ENCODE assay signal across 11 cellular contexts in the genomic region with DNA sequence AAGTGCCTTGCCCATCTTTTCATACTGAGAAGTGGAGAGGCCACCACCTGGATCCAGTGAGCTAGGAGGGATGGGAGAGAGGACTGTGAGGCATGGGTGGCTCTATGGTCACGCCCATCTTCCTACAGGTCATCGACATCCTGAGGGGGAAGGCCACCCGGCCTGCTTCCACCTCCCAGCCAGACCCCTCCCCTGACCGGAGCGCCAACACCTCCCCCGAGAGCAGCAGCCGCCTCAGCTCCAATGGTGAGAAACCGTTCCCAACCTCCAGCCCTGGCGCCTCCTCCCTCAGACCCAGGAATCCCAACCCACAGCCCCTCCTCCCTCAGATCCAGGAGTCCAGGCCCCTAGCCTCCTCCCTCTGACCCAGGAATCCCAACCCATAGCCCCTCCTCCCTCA. TPM values are rescaled to one million over a fixed set of nuclear protein-coding genes. Genes with fewer than 3 reads are reported as not detected.
DNase-seq lines count a peak whose midpoint lies in the region; ATAC-seq and TF ChIP-seq lines count a peak whose summit lies in the region.
"Had no signal": no experiment of that assay in that cellular context is flagged by ENCODE, and none has a peak within 500 bp of the region (broad histone marks: within the 10 kb centered on the region; RNA-seq: fewer than 3 reads in every experiment).

No MANE protein-coding gene starts in this region.

- H3K4me3 Mint-ChIP-seq in natural killer cell = peak overlapping the region; percentile 53

- H3K9me3 Mint-ChIP-seq in natural killer cell = no peaks in the 10 kb centered on the region

- no peaks in the 10 kb centered on the region for H3K27me3 ChIP-seq in heart left ventricle
- no peaks in the 10 kb centered on the region for H3K27me3 ChIP-seq in esophagus (ENCODE audit: control insufficient read depth in 1 of 2, insufficient read depth in 2 of 2, low read length in 2 of 2)
- no peaks in the 10 kb centered on the region for H3K27me3 ChIP-seq in vagina

- peak overlapping the region; percentile 12 to 69 (median 54) for H3K4me3 ChIP-seq in heart left ventricle
- H3K4me3 ChIP-seq in esophagus (ENCODE audit: low read depth in 1 of 2, low read length in 2 of 2) = no peak overlapping the region
- H3K4me3 ChIP-seq in vagina = peak overlapping the region; percentile 41 to 45

- 51 to 65% (median 62%) methylated on average over 9 of the region's 9 CpGs for WGBS in heart left ventricle, 4 donors
- 69 to 78% methylated on average over 7 to 9 of the region's 9 CpGs for WGBS in esophagus, 2 donors

- H3K4me1 ChIP-seq in heart left ventricle (peaks cover 23 to 61% (median 44%) of the 10 kb centered on the region in 12 donors), esophagus (ENCODE audit: control insufficient read depth in 2 of 2, insufficient read depth in 2 of 2, low read length in 1 of 2) (peaks cover 4 to 19% of the 10 kb centered on the region in 2 donors), vagina (peaks cover 57% of the 10 kb centered on the region)

- ATAC-seq in heart left ventricle (no peak), natural killer cell (no peak), HG03432 (IDR thresholded peaks at IDR 0.05; ENCODE audit: unreplicated experiment) (no peak)

- H3K27ac ChIP-seq in heart left ventricle = peak overlapping the region; percentile 55 to 100 (median 94)
- peak overlapping the region; percentile 30 to 75 for H3K27ac ChIP-seq in esophagus (ENCODE audit: low read depth in 2 of 2, low read length in 1 of 2)
- peak overlapping the region; percentile 92 for H3K27ac ChIP-seq in vagina

- intact Hi-C loops in heart left ventricle (cut with DNase I) = loop anchor here in 2 of 10 donors (5.0 kb wide), 1 partner anchor 36 kb away; no protein-coding TSS in a partner anchor
- intact Hi-C loops in cardiac septum (cut with DNase I) = loop anchor here (2.0 kb wide), 1 partner anchor 34 kb away; no protein-coding TSS in a partner anchor
- intact Hi-C loops in natural killer cell (cut with micrococcal nuclease) = no loop called here
- intact Hi-C loops in vagina (cut with DNase I) = loop anchor here (5.0 kb wide), 1 partner anchor 36 kb away; no protein-coding TSS in a partner anchor

- DNase-seq in heart left ventricle (peak in 3 of 5 donors; percentile 50 to 66 (median 54)), cardiac septum (ENCODE audit: low spot score) (no peak), natural killer cell (no peak), vagina (ENCODE audit: extremely low spot score in 2 of 2) (no peak), amniotic stem cell (lab: John Stamatoyannopoulos, UW) (no peak)
- DNase-seq in stimulated activated CD4-positive, alpha-beta T cell treated with anti-CD3 and anti-CD28 coated beads, Interleukin-15, amount 100 ng/mL, for 24 hours = no peak
- DNase-seq: cerebellar nuclear complex, DMS 273 treated with DMSO at 0.1 percent for 48 hours had no signal

- peaks cover 31 to 39% of the 10 kb centered on the region in 2 donors for H3K4me1 Mint-ChIP-seq in natural killer cell

- TF ChIP-seq POLR2A in heart left ventricle (IDR thresholded peaks at IDR 0.05) (no peak), vagina (IDR thresholded peaks at IDR 0.05) (no peak)

- H3K9me3 ChIP-seq in heart left ventricle (no peaks in the 10 kb centered on the region), esophagus (ENCODE audit: control insufficient read depth in 2 of 2, insufficient read depth in 1 of 2, low read depth in 1 of 2, low read length in 1 of 2) (no peaks in the 10 kb centered on the region), vagina (no peaks in the 10 kb centered on the region)

- no peaks in the 10 kb centered on the region for H3K27me3 Mint-ChIP-seq in natural killer cell (ENCODE audit: low read depth in 2 of 2)

- peaks cover 0 to 64% (median 21%) of the 10 kb centered on the region in 9 donors for H3K36me3 ChIP-seq in heart left ventricle
- peaks cover 0 to 37% of the 10 kb centered on the region in 2 donors for H3K36me3 ChIP-seq in esophagus (ENCODE audit: control insufficient read depth in 2 of 2, insufficient read depth in 2 of 2, low read length in 1 of 2)
- peaks cover 0 to 37% of the 10 kb centered on the region in 2 donors for H3K36me3 ChIP-seq in vagina

- peak overlapping the region; percentile 21 to 88 for H3K27ac Mint-ChIP-seq in natural killer cell

- no peaks in the 10 kb centered on the region for H3K36me3 Mint-ChIP-seq in natural killer cell

- TF ChIP-seq CTCF in heart left ventricle (IDR thresholded peaks at IDR 0.05) = no peak
- no peak for TF ChIP-seq CTCF in natural killer cell (IDR thresholded peaks at IDR 0.05)
- no peak for TF ChIP-seq CTCF in vagina (IDR thresholded peaks at IDR 0.05)

RNA-seq across cellular contexts. Expression of gene BCL3, which starts 10.1 kb away (rescaled TPM):
- total RNA-seq in heart left ventricle (10 to 100 TPM; 11.7 to 90.5 (median 22.9) TPM), cardiac septum (41.5 TPM), natural killer cell (100 to 1,000 TPM; 152 to 199 (median 164) TPM), vagina (86.9 TPM)
- polyA plus RNA-seq in heart left ventricle (10 to 100 TPM; 18.6 to 18.9 TPM), esophagus (100 to 1,000 TPM in 1 of 2 donors, 10 to 100 TPM in 1; 64.5 to 107 TPM)

RNA-seq across cellular contexts. Expression of gene CBLC, which starts 19.1 kb away (rescaled TPM):
- total RNA-seq in heart left ventricle (not detected), cardiac septum (not detected), natural killer cell (not detected), vagina (42.2 TPM)
- polyA plus RNA-seq in heart left ventricle (under 1 TPM in 1 of 2 donors, not detected in 1; 0.04 TPM), esophagus (10 to 100 TPM; 35.0 to 39.4 TPM)
- total RNA-seq: lung microvascular endothelial cell had no signal

RNA-seq across cellular contexts. Expression of gene BCAM, which starts 50.3 kb away (rescaled TPM):
- 100 to 1,000 TPM in 4 of 9 donors, 10 to 100 TPM in 5; 50.9 to 160 (median 94.3) TPM for total RNA-seq in heart left ventricle
- 100 to 1,000 TPM in 1 of 2 donors, 10 to 100 TPM in 1; 55.3 to 126 TPM for polyA plus RNA-seq in heart left ventricle
- total RNA-seq in cardiac septum = 86.8 TPM
- polyA plus RNA-seq in esophagus = 10 to 100 TPM; 18.0 to 22.1 TPM
- not detected for total RNA-seq in natural killer cell
- total RNA-seq in vagina = 57.2 TPM

RNA-seq across cellular contexts. Expression of gene CEACAM16, which starts 59.6 kb away (rescaled TPM):
- total RNA-seq in heart left ventricle = not detected
- polyA plus RNA-seq in heart left ventricle = not detected
- not detected for total RNA-seq in cardiac septum
- under 1 TPM in 1 of 2 donors, not detected in 1; 0.16 TPM for polyA plus RNA-seq in esophagus
- not detected for total RNA-seq in natural killer cell
- total RNA-seq in vagina = not detected

Comparison
In these comparisons a context has a peak if more than half of its experiments do, and no peak if none do; other contexts are left out.
1. DNase-seq: peak in heart left ventricle (3 of 5); none in cardiac septum (single experiment), natural killer cell (single experiment), vagina (0 of 2), stimulated activated CD4-positive, alpha-beta T cell treated with anti-CD3 and anti-CD28 coated beads, Interleukin-15, amount 100 ng/mL, for 24 hours (single experiment) and amniotic stem cell (single experiment).
2. H3K4me3 ChIP-seq: peak in heart left ventricle (12 of 12) and vagina (2 of 2); none in esophagus (0 of 2).
3. RNA of gene CBLC, which starts 19.1 kb away (total RNA-seq): 42.2 TPM in vagina (single experiment); not detected in heart left ventricle, not detected in cardiac septum (single experiment) and not detected in natural killer cell; every median in the first group is over 10 times any median in the second.
4. RNA of gene BCAM, which starts 50.3 kb away (total RNA-seq): 50.9 to 160 TPM in heart left ventricle, 86.8 TPM in cardiac septum (single experiment) and 57.2 TPM in vagina (single experiment); not detected in natural killer cell; every median in the first group is over 10 times any median in the second.
5. Peak in every context shown above with its lines, with median percentiles within 50 percentile points of each other: H3K27ac ChIP-seq.